8 cellular contexts compared by ENCODE assay signal in genomic region chr3:189324538-189325138, GRCh38.
DNase-seq lines count a peak whose midpoint lies in the region; ATAC-seq, FAIRE-seq and TF ChIP-seq lines count a peak whose summit lies in the region.

No MANE protein-coding gene starts in this region.

- CTCF ChIA-PET in A549 (lab: Yijun Ruan, JAX), result interaction anchor here (1.1 kb wide), 1 partner anchor 231 kb away, joined by 3 read pairs; no protein-coding TSS in a partner anchor

- peak; percentile 4 to 72; a peak in 4 of 5 replicates for TF ChIP-seq RAD21 in A549 (conservative IDR thresholded peaks at IDR 0.05 in 1 of 2, IDR thresholded peaks at IDR 0.05 in 1 of 2)

- no peak for FAIRE-seq in A549 (lab: Jason Lieb, UNC)

- H3K4me3 ChIP-seq in A549 (no peak overlapping the region), epithelial cell of proximal tubule (ENCODE audit: low read depth, low read length) (no peak overlapping the region)

- H3K9me3 ChIP-seq in A549, result peaks cover 3% of the 10 kb centered on the region; the same call in 1 of the 3 replicates

- peaks cover 31% of the 10 kb centered on the region for H3K4me1 ChIP-seq in A549

- H3K4me2 ChIP-seq in A549, result peak overlapping the region; percentile 53

- DNase-seq in A549 (ENCODE audit: low read depth in 1 of 2, low spot score in 1 of 2) (peak; percentile 62 to 98), NCI-H2196 (lab: John Stamatoyannopoulos, UW; ENCODE audit: unreplicated experiment) (peak; percentile 99), epithelial cell of proximal tubule (ENCODE audit: low read depth) (peak; percentile 100), epidermal melanocyte (ENCODE audit: insufficient read length, low spot score) (no peak)
- DNase-seq in activated CD4-positive, alpha-beta T cell treated with anti-CD3 and anti-CD28 coated beads, Interleukin-2, amount 50 U/mL, for 1 hour, result peak; percentile 64
- peak; percentile 68 to 81 for DNase-seq in stimulated activated CD4-positive, alpha-beta T cell treated with anti-CD3 and anti-CD28 coated beads, Interleukin-15, amount 100 ng/mL, for 48 hours (ENCODE audit: low read depth in 2 of 2)

- TF ChIP-seq CTCF in A549 (IDR thresholded peaks at IDR 0.05) (no peak), epithelial cell of proximal tubule (conservative IDR thresholded peaks at IDR 0.05; ENCODE audit: low read depth, low read length) (no peak)

- 0% methylated on average over 5 of the region's 5 CpGs for WGBS in A549 (ENCODE audit: missing lambda C conversion rate)

- ATAC-seq in A549 (peak; percentile 91 to 97), GM18873 (IDR thresholded peaks at IDR 0.05; ENCODE audit: low FRiP score, unreplicated experiment) (peak; percentile 99), HG03108 (IDR thresholded peaks at IDR 0.05; ENCODE audit: unreplicated experiment) (peak; percentile 100)

- H3K27ac ChIP-seq in A549, result peak overlapping the region; percentile 76 to 89

- POLR2A ChIA-PET in A549 (lab: Yijun Ruan, JAX), result interaction anchor here (0.6 to 2.4 kb wide), 7 partner anchors 10 to 802 kb away, joined by 4 to 27 read pairs (median 5); partner anchors contain the start of gene TP63

- TF ChIP-seq POLR2A in A549 (IDR thresholded peaks at IDR 0.05; ENCODE audit: low read length), result no peak

- TF ChIP-seq EP300 in A549 (IDR thresholded peaks at IDR 0.05), result peak; percentile 90 to 94

TF ChIP-seq in A549, 52 proteins besides CTCF, POLR2A, EP300 and RAD21 (continues in another document):
- TF ChIP-seq GATA3 (IDR thresholded peaks at IDR 0.05; ENCODE audit: borderline replicate concordance) (peak; percentile 93), ELK1 (IDR thresholded peaks at IDR 0.05; ENCODE audit: low read depth, low read length) (no peak), HOXB13 (CRISPR knock-in tag; IDR thresholded peaks at IDR 0.05; ENCODE audit: low read depth) (peak; percentile 66; the same call in 1 of the 2 replicates), EHMT2 (IDR thresholded peaks at IDR 0.05; ENCODE audit: low read depth) (no peak), EHF (CRISPR knock-in tag; IDR thresholded peaks at IDR 0.05) (peak; percentile 59), TFCP2L1 (CRISPR knock-in tag; IDR thresholded peaks at IDR 0.05) (no peak), RNF2 (IDR thresholded peaks at IDR 0.05; ENCODE audit: borderline replicate concordance, low read depth) (no peak), CEBPB (IDR thresholded peaks at IDR 0.05) (peak; percentile 7 to 18; a peak in 1 of 4 replicates), ZSCAN20 (CRISPR knock-in tag; IDR thresholded peaks at IDR 0.05) (peak; percentile 85; the same call in 1 of the 2 replicates), NPAS2 (CRISPR knock-in tag; IDR thresholded peaks at IDR 0.05; ENCODE audit: borderline replicate concordance) (no peak), BHLHE40 (IDR thresholded peaks at IDR 0.05; ENCODE audit: low read depth, low read length) (no peak), RFX5 (IDR thresholded peaks at IDR 0.05) (no peak), PBX3 (IDR thresholded peaks at IDR 0.05) (no peak), JUN (IDR thresholded peaks at IDR 0.05) (peak; percentile 84 to 88), SMC3 (IDR thresholded peaks at IDR 0.05) (peak; percentile 53; the same call in 2 of the 3 replicates), ZFP36 (IDR thresholded peaks at IDR 0.05; ENCODE audit: borderline replicate concordance, partially characterized antibody) (no peak), USF2 (IDR thresholded peaks at IDR 0.05) (no peak), HOXA7 (CRISPR knock-in tag; IDR thresholded peaks at IDR 0.05) (no peak), ZC3H11A (IDR thresholded peaks at IDR 0.05) (no peak), TP53 (CRISPR knock-in tag; IDR thresholded peaks at IDR 0.05) (no peak), NR3C1 (IDR thresholded peaks at IDR 0.05) (no peak), CBX2 (IDR thresholded peaks at IDR 0.05; ENCODE audit: borderline replicate concordance, low read depth) (no peak), RARB (CRISPR knock-in tag; IDR thresholded peaks at IDR 0.05) (no peak), E2F6 (IDR thresholded peaks at IDR 0.05; ENCODE audit: borderline replicate concordance, low read depth) (no peak), JUNB (IDR thresholded peaks at IDR 0.05) (peak; percentile 89), HOXB5 (CRISPR knock-in tag; IDR thresholded peaks at IDR 0.05) (peak; percentile 61; the same call in 1 of the 2 replicates), CHD2 (IDR thresholded peaks at IDR 0.05; ENCODE audit: low read length, partially characterized antibody) (no peak), HEYL (CRISPR knock-in tag; IDR thresholded peaks at IDR 0.05) (no peak), HMGXB4 (CRISPR knock-in tag; IDR thresholded peaks at IDR 0.05; ENCODE audit: borderline replicate concordance) (no peak), MAFK (IDR thresholded peaks at IDR 0.05; ENCODE audit: partially characterized antibody) (no peak), FOSL2 (IDR thresholded peaks at IDR 0.05) (peak; percentile 64), FOSL2 (CRISPR knock-in tag; IDR thresholded peaks at IDR 0.05) (peak; percentile 76), CHD4 (IDR thresholded peaks at IDR 0.05; ENCODE audit: borderline replicate concordance) (no peak), MAX (IDR thresholded peaks at IDR 0.05) (peak; percentile 84), MAZ (IDR thresholded peaks at IDR 0.05; ENCODE audit: borderline replicate concordance, low read depth, low read length) (no peak), ATOH8 (CRISPR knock-in tag; IDR thresholded peaks at IDR 0.05; ENCODE audit: low read depth) (no peak), KDM5A (IDR thresholded peaks at IDR 0.05) (no peak), POLR2AphosphoS2 (conservative IDR thresholded peaks at IDR 0.05; ENCODE audit: low read length) (no peak)
